In genomic region chr22:21801304-21801644, GRCh38 we compare ENCODE assay signal across 4 cellular contexts.
DNase-seq lines count a peak whose midpoint lies in the region; ATAC-seq, FAIRE-seq and TF ChIP-seq lines count a peak whose summit lies in the region.
"Not testable (repeated sequence)": the region's sequence is repeated elsewhere in the genome, so short reads cannot be mapped to it uniquely, and the experiment has no call there.

No MANE protein-coding gene starts in this region.

- not testable (repeated sequence) for H3K4me3 Mint-ChIP-seq in WTC11; effector memory CD8-positive, alpha-beta T cell; natural killer cell

- not testable (repeated sequence) for H3K27ac Mint-ChIP-seq in WTC11
- peak overlapping the region; percentile 9 to 79 for H3K27ac Mint-ChIP-seq in effector memory CD8-positive, alpha-beta T cell
- H3K27ac Mint-ChIP-seq in natural killer cell = peak overlapping the region; percentile 11 to 19

- intact Hi-C loops in K562 (cut with micrococcal nuclease); natural killer cell (cut with micrococcal nuclease): not testable (repeated sequence)

- TF ChIP-seq CTCF in WTC11 (IDR thresholded peaks at IDR 0.05); K562 (IDR thresholded peaks at IDR 0.05 in 2 of 3, conservative IDR thresholded peaks at IDR 0.05 in 1 of 3; ENCODE audit: insufficient read depth in 2 of 3, low read depth in 1 of 3, low read length in 3 of 3); natural killer cell (IDR thresholded peaks at IDR 0.05): not testable (repeated sequence)

- TF ChIP-seq RAD21 in K562 (CRISPR knock-in tag; conservative IDR thresholded peaks at IDR 0.05 in 1 of 2, IDR thresholded peaks at IDR 0.05 in 1 of 2) = not testable (repeated sequence)

- H3K9me1 ChIP-seq in K562 (ENCODE audit: control insufficient read depth, insufficient read depth, low read length) = not testable (repeated sequence)

- in situ Hi-C loops in K562 (cut with MboI) = not testable (repeated sequence)

- H3K9me3 ChIP-seq in K562 (replicated peaks; ENCODE audit: control insufficient read depth, insufficient read depth, low read depth, low read length) = not testable (repeated sequence)

- TF ChIP-seq EP300 in K562 (IDR thresholded peaks at IDR 0.05; ENCODE audit: low read length) = not testable (repeated sequence)

- not testable (repeated sequence) for H3K4me2 ChIP-seq in K562 (ENCODE audit: insufficient read depth, low read length)

- not testable (repeated sequence) for TF ChIP-seq POLR2A in K562 (conservative IDR thresholded peaks at IDR 0.05)

- peaks cover 96% of the 10 kb centered on the region for H3K36me3 ChIP-seq in K562 (ENCODE audit: control insufficient read depth, insufficient read depth, low read length)

- H3K27ac ChIP-seq in K562 (ENCODE audit: extremely low read depth, low read depth, low read length) = not testable (repeated sequence)

- CTCF ChIA-PET in WTC11 (lab: Charles Lee); K562 (lab: Yijun Ruan, JAX; ENCODE audit: low intra/inter-chr PET ratio): not testable (repeated sequence)

- not testable (repeated sequence) for H3K79me2 ChIP-seq in K562 (ENCODE audit: control insufficient read depth, insufficient read depth, low read length)

- not testable (repeated sequence) for H3K4me1 ChIP-seq in K562 (replicated peaks in 1 of 2; ENCODE audit: control insufficient read depth in 2 of 2, insufficient read depth in 2 of 2, low read length in 2 of 2)

- not testable (repeated sequence) for BruUV-seq in K562 (replicated peaks; lab: Mats Ljungman, UMichigan)

- H3K4me3 ChIP-seq in K562 = not testable (repeated sequence)

- H3K9me3 Mint-ChIP-seq in WTC11; effector memory CD8-positive, alpha-beta T cell; natural killer cell: not testable (repeated sequence)

- not testable (repeated sequence) for H4K20me1 ChIP-seq in K562 (replicated peaks; ENCODE audit: control insufficient read depth, insufficient read depth, low read length)

- H3K36me3 Mint-ChIP-seq in WTC11 (peaks cover 75% of the 10 kb centered on the region), natural killer cell (peaks cover 14% of the 10 kb centered on the region)
- peaks cover 75% of the 10 kb centered on the region for H3K36me3 Mint-ChIP-seq in effector memory CD8-positive, alpha-beta T cell (ENCODE audit: insufficient read depth)

- H3K27me3 ChIP-seq in K562 (ENCODE audit: control insufficient read depth in 2 of 2, insufficient read depth in 2 of 2, low read length in 2 of 2) = not testable (repeated sequence)

- H2AFZ ChIP-seq in K562 (ENCODE audit: low read depth, low read length) = not testable (repeated sequence)

- POLR2A ChIA-PET in WTC11 (lab: Charles Lee) = not testable (repeated sequence)
- POLR2A ChIA-PET in K562 (lab: Yijun Ruan, JAX) = interaction anchor here (1.0 to 2.6 kb wide), 10 partner anchors 9 to 40 kb away, joined by 4 to 19 read pairs (median 6); no protein-coding TSS in a partner anchor

- not testable (repeated sequence) for H3K4me1 Mint-ChIP-seq in WTC11
- H3K4me1 Mint-ChIP-seq in effector memory CD8-positive, alpha-beta T cell (ENCODE audit: low read depth in 2 of 2) = peaks cover 2 to 19% of the 10 kb centered on the region in 2 donors
- H3K4me1 Mint-ChIP-seq in natural killer cell = peaks cover 18 to 30% of the 10 kb centered on the region in 2 donors

- WGBS in K562 (ENCODE audit: insufficient coverage, low coverage, missing lambda C conversion rate) = 95% methylated on average over 7 of the region's 7 CpGs

- H3K9ac ChIP-seq in K562 (ENCODE audit: insufficient read depth in 1 of 2, low read depth in 2 of 2, low read length in 2 of 2) = not testable (repeated sequence)

- FAIRE-seq in K562 (lab: Jason Lieb, UNC) = not testable (repeated sequence)

- not testable (repeated sequence) for DNase-seq in WTC11 (ENCODE audit: low spot score); K562 (ENCODE audit: extremely low read depth in 1 of 4, low spot score in 3 of 4); effector memory CD8-positive, alpha-beta T cell; natural killer cell

- not testable (repeated sequence) for H3K27me3 Mint-ChIP-seq in WTC11 (ENCODE audit: low read depth); effector memory CD8-positive, alpha-beta T cell; natural killer cell (ENCODE audit: low read depth in 2 of 2)

- not testable (repeated sequence) for ATAC-seq in WTC11; K562; effector memory CD8-positive, alpha-beta T cell (replicated peaks); natural killer cell

TF ChIP-seq in WTC11, 78 proteins besides CTCF, POLR2A, EP300 and RAD21:
- peak; percentile 80 for TF ChIP-seq HMGA2 (CRISPR knock-in tag; IDR thresholded peaks at IDR 0.05)

TF ChIP-seq in K562, 482 proteins besides CTCF, POLR2A, EP300 and RAD21:
- TF ChIP-seq CBFB (CRISPR knock-in tag; IDR thresholded peaks at IDR 0.05) (0 out of 2 replicates have a peak, but pooled peaks have one; percentile 30), TFAP4 (CRISPR knock-in tag; IDR thresholded peaks at IDR 0.05; ENCODE audit: borderline replicate concordance) (0 out of 2 replicates have a peak, but pooled peaks have one; percentile 13), FOXK1 (CRISPR knock-in tag; IDR thresholded peaks at IDR 0.05; ENCODE audit: borderline replicate concordance) (0 out of 2 replicates have a peak, but pooled peaks have one; percentile 41), ZNF121 (CRISPR knock-in tag; conservative IDR thresholded peaks at IDR 0.05) (0 out of 2 replicates have a peak, but pooled peaks have one; percentile 59), ZKSCAN8 (CRISPR knock-in tag; IDR thresholded peaks at IDR 0.05) (0 out of 2 replicates have a peak, but pooled peaks have one; percentile 22), GABPB1 (CRISPR knock-in tag; IDR thresholded peaks at IDR 0.05) (peak; percentile 25; the same call in 1 of the 2 replicates), CREB1 (CRISPR knock-in tag; IDR thresholded peaks at IDR 0.05) (0 out of 2 replicates have a peak, but pooled peaks have one; percentile 41), ATF2 (CRISPR knock-in tag; IDR thresholded peaks at IDR 0.05) (peak; percentile 10; the same call in 1 of the 2 replicates), IRF2 (CRISPR knock-in tag; IDR thresholded peaks at IDR 0.05) (peak; percentile 77; the same call in 1 of the 2 replicates), ZNF175 (CRISPR knock-in tag; IDR thresholded peaks at IDR 0.05; ENCODE audit: low read depth) (0 out of 2 replicates have a peak, but pooled peaks have one; percentile 16)
- not testable (repeated sequence) for TF ChIP-seq CREB1 (IDR thresholded peaks at IDR 0.05)
